Comparison of ENCODE assay signal across 6 cellular contexts in the genomic region with DNA sequence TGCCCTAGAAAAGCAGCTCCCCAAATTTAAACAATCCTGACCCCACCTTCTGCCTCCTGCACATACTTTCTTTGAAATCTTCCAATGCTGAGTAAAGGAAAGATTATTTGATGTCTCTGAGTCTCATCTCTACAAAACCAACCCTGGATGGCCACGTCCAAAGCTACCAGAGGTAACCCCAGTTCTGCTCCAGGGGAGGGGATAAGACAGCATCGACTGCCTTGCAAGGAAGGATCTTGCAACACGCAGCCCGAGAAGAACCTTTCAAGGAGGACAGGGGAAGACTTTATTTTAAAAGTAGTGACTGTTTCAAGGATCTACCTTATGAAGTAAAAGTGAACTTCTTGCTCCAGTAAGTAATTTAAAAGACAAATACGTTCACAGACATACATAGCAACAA.
"Had no signal": no experiment of that assay in that cellular context is flagged by ENCODE, and none has a peak within 500 bp of the region (broad histone marks: within the 10 kb centered on the region; RNA-seq: fewer than 3 reads in every experiment).

No MANE protein-coding gene starts in this region.

- H3K9me3 ChIP-seq: HAP-1 had no signal

- DNase-seq: GM23248, GOT3, H7, HFFc6, IMR-90 had no signal

- H3K36me3 ChIP-seq: HAP-1 had no signal

- H3K4me3 ChIP-seq: GM23248, HAP-1 had no signal

- H3K4me3 Mint-ChIP-seq: HFFc6 had no signal

- H3K4me1 ChIP-seq: HAP-1 had no signal

- H3K27ac ChIP-seq: GM23248 had no signal

- H3K27ac Mint-ChIP-seq: HFFc6 had no signal
